10 cellular contexts compared by ENCODE assay signal in genomic region chr13:110911880-110912279, GRCh38. TPM values are rescaled to one million over a fixed set of nuclear protein-coding genes. Genes with fewer than 3 reads are reported as not detected.
DNase-seq lines count a peak whose midpoint lies in the region; ATAC-seq lines count a peak whose summit lies in the region.
"Had no signal": no experiment of that assay in that cellular context is flagged by ENCODE, and none has a peak within 500 bp of the region (broad histone marks: within the 10 kb centered on the region; RNA-seq: fewer than 3 reads in every experiment).

No MANE protein-coding gene starts in this region.

- H3K4me1 ChIP-seq in BLaER1 = peaks cover 54% of the 10 kb centered on the region
- peaks cover 51% of the 10 kb centered on the region for H3K4me1 ChIP-seq in HUES64 (ENCODE audit: insufficient read depth, low read length)
- peaks cover 50% of the 10 kb centered on the region for H3K4me1 ChIP-seq in adipocyte (ENCODE audit: control insufficient read depth, insufficient read depth, low read length)
- peaks cover 28 to 47% of the 10 kb centered on the region in 2 donors for H3K4me1 ChIP-seq in mucosa of rectum (ENCODE audit: control insufficient read depth in 2 of 2, insufficient read depth in 2 of 2, low read length in 2 of 2)

- ATAC-seq in GM18517 (IDR thresholded peaks at IDR 0.05; ENCODE audit: unreplicated experiment) (no peak), left ventricle myocardium superior (no peak)

- peak overlapping the region; percentile 89; the same call in 1 of the 2 replicates for H3K4me3 ChIP-seq in BLaER1
- H3K4me3 ChIP-seq in HUES64 (ENCODE audit: low read length) = peak overlapping the region; percentile 99
- peak overlapping the region; percentile 98 for H3K4me3 ChIP-seq in adipocyte (ENCODE audit: low read length)
- H3K4me3 ChIP-seq in mucosa of rectum (ENCODE audit: low read length in 2 of 2) = peak overlapping the region; percentile 80 to 86

- 75% methylated on average over 2 of the region's 2 CpGs for WGBS in HUES64

- intact Hi-C loops in left ventricle myocardium superior (cut with micrococcal nuclease) = no loop called here

- DNase-seq in adipocyte (ENCODE audit: low read depth) (no peak), mesenteric fat pad (ENCODE audit: low spot score) (no peak), SHP77 (lab: John Stamatoyannopoulos, UW) (no peak), left ventricle myocardium superior (no peak)
- DNase-seq: central memory CD4-positive, alpha-beta T cell; Kasumi-1 had no signal

- H3K27ac ChIP-seq in BLaER1 = no peak overlapping the region
- H3K27ac ChIP-seq in HUES64 (ENCODE audit: low read depth, low read length) = 0 out of 2 replicates have a peak overlapping the region, but pooled peaks have one; percentile 10
- peak overlapping the region in 1 of 2 donors; percentile 100 for H3K27ac ChIP-seq in mucosa of rectum (ENCODE audit: low read depth in 2 of 2, low read length in 2 of 2)

- H3K36me3 ChIP-seq in BLaER1 (peaks cover 49% of the 10 kb centered on the region), HUES64 (ENCODE audit: insufficient read depth, low read length) (peaks cover 33% of the 10 kb centered on the region), adipocyte (ENCODE audit: control insufficient read depth, insufficient read depth, low read length, severe bottlenecking) (peaks cover 19% of the 10 kb centered on the region), mucosa of rectum (ENCODE audit: control insufficient read depth in 2 of 2, insufficient read depth in 2 of 2, low read length in 2 of 2) (peaks cover 8 to 16% of the 10 kb centered on the region in 2 donors)

- H3K9me3 ChIP-seq in BLaER1 (no peaks in the 10 kb centered on the region), HUES64 (ENCODE audit: insufficient read depth, low read depth, low read length) (no peaks in the 10 kb centered on the region), adipocyte (ENCODE audit: control insufficient read depth, low read length) (no peaks in the 10 kb centered on the region), mucosa of rectum (ENCODE audit: control insufficient read depth in 2 of 2, low read length in 2 of 2) (no peaks in the 10 kb centered on the region)

- H4K20me1 ChIP-seq in BLaER1 = peaks cover 75% of the 10 kb centered on the region

- peak overlapping the region; percentile 96 for H3K4me2 ChIP-seq in BLaER1

- H3K9ac ChIP-seq in BLaER1 (peak overlapping the region; percentile 98; the same call in 1 of the 2 replicates), HUES64 (ENCODE audit: low read depth, low read length) (no peak overlapping the region), adipocyte (ENCODE audit: low read length) (peak overlapping the region; percentile 98), mucosa of rectum (ENCODE audit: low read depth in 1 of 2, low read length in 2 of 2) (peak overlapping the region; percentile 92 to 94)

- H3K27me3 ChIP-seq in BLaER1 (no peaks in the 10 kb centered on the region), HUES64 (ENCODE audit: insufficient read depth, low read length) (no peaks in the 10 kb centered on the region), adipocyte (replicated peaks; ENCODE audit: control insufficient read depth, insufficient read depth, low read length) (no peaks in the 10 kb centered on the region), mucosa of rectum (ENCODE audit: control insufficient read depth in 2 of 2, insufficient read depth in 2 of 2, low read length in 2 of 2) (no peaks in the 10 kb centered on the region)

RNA-seq across cellular contexts. Expression of gene ANKRD10, which starts 3.0 kb away (rescaled TPM):
- polyA plus RNA-seq in HUES64 (2013, experiment 1 of 2) = 74.1 TPM
- 95.0 TPM for polyA plus RNA-seq in HUES64 (2013, experiment 2 of 2)
- total RNA-seq in mesenteric fat pad = 115 TPM
- total RNA-seq in left ventricle myocardium superior = 49.4 TPM
